Comparison of ENCODE assay signal across 8 cellular contexts in the genomic region with DNA sequence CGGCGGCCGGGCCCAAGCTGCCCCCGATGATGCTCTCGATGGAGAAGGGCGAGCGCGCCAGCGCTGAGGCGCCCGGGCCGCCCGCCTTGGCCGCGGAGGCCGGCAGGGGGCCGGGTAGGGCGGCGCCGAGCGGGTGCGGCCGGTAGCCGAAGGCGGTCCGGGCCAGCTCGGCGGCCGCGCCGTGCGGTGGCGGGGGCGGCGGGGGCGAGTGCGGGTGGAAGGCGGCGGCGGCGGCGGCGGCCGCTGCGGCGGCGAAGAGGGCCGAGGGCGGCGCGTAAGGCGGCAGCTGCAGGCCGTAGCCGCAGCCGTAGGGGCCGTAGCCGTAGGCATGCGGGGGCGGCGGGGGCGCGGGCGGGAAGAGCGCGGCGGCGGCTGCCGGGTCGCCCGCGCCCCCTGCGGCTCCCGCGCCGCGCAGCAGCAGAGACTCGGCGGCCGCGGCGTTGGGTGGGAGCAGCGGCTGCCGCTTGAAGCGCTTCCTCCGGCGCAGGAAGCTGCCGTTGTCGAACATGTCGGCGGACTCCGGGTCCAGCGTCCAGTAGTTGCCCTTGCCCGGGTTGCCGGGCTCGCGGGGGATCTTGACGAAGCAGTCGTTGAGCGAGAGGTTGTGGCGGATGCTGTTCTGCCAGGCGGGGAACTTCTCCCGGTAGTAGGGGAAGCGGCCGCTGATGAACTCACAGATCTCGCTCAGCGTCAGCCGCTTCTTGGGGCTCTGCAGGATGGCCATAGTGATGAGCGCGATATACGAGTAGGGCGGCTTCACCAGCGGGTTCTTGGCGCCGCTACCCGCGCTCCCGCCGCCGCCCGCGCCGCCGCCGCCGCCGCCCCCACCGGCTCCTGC. TPM values are rescaled to one million over a fixed set of nuclear protein-coding genes. Genes with fewer than 3 reads are reported as not detected.
A peak's percentile ranks its signal among the peaks of the same experiment; 100 is the strongest.
DNase-seq lines count a peak whose midpoint lies in the region; ATAC-seq and TF ChIP-seq lines count a peak whose summit lies in the region.

No MANE protein-coding gene starts in this region.

- H3K4me3 Mint-ChIP-seq in CD8-positive, alpha-beta T cell, result peak overlapping the region; percentile 86
- H3K4me3 Mint-ChIP-seq in activated naive CD8-positive, alpha-beta T cell treated with anti-CD3 and anti-CD28 coated beads for 36 hours, result peak overlapping the region; percentile 73

- no peak overlapping the region for H3K27ac Mint-ChIP-seq in CD8-positive, alpha-beta T cell
- peak overlapping the region; percentile 8 for H3K27ac Mint-ChIP-seq in activated naive CD8-positive, alpha-beta T cell treated with anti-CD3 and anti-CD28 coated beads for 36 hours

- peaks cover 3% of the 10 kb centered on the region for H3K9me3 ChIP-seq in CD8-positive, alpha-beta T cell (ENCODE audit: low read length)
- H3K9me3 ChIP-seq in GM23248 (ENCODE audit: low read depth), result no peaks in the 10 kb centered on the region
- no peaks in the 10 kb centered on the region for H3K9me3 ChIP-seq in OCI-LY1 (ENCODE audit: low read length)

- in situ Hi-C loops in GM23248 (cut with MboI), result loop anchor here (10.0 to 25.0 kb wide), 2 partner anchors 135 to 353 kb away; no protein-coding TSS in a partner anchor

- POLR2A ChIA-PET in CD8-positive, alpha-beta T cell (lab: Charles Lee), result interaction anchor here (0.9 to 1.1 kb wide), 2 partner anchors 51 to 60 kb away, joined by 3 read pairs; a partner anchor contains a TSS

- peaks cover 8% of the 10 kb centered on the region for H3K9me3 Mint-ChIP-seq in CD8-positive, alpha-beta T cell
- H3K9me3 Mint-ChIP-seq in activated naive CD8-positive, alpha-beta T cell treated with anti-CD3 and anti-CD28 coated beads for 36 hours, result peaks cover 2% of the 10 kb centered on the region

- H3K4me2 ChIP-seq in GM23248 (ENCODE audit: unreplicated experiment) (no peak overlapping the region), OCI-LY1 (ENCODE audit: low read length) (peak overlapping the region; percentile 62)

- H3K27ac ChIP-seq in CD8-positive, alpha-beta T cell (ENCODE audit: low read depth, low read length), result no peak overlapping the region
- H3K27ac ChIP-seq in GM23248 (peak overlapping the region; percentile 90), OCI-LY1 (ENCODE audit: low read depth, low read length, poor library complexity, severe bottlenecking) (no peak overlapping the region)

- intact Hi-C loops in CD8-positive, alpha-beta T cell (cut with DNase I, micrococcal nuclease), result loop anchor here (1.0 kb wide), 2 partner anchors 8 to 61 kb away; no protein-coding TSS in a partner anchor

- peaks cover 70% of the 10 kb centered on the region for H3K27me3 Mint-ChIP-seq in CD8-positive, alpha-beta T cell (ENCODE audit: low read depth)
- H3K27me3 Mint-ChIP-seq in activated naive CD8-positive, alpha-beta T cell treated with anti-CD3 and anti-CD28 coated beads for 36 hours, result peaks cover 89% of the 10 kb centered on the region

- no peaks in the 10 kb centered on the region for H3K36me3 ChIP-seq in CD8-positive, alpha-beta T cell (ENCODE audit: insufficient read depth, low read length)
- H3K36me3 ChIP-seq in GM23248 (ENCODE audit: low read depth), result peaks cover 29% of the 10 kb centered on the region
- no peaks in the 10 kb centered on the region for H3K36me3 ChIP-seq in OCI-LY1 (ENCODE audit: insufficient read depth, low read length)

- peaks cover 19% of the 10 kb centered on the region for H3K4me1 Mint-ChIP-seq in CD8-positive, alpha-beta T cell (ENCODE audit: low read depth)
- peaks cover 17% of the 10 kb centered on the region for H3K4me1 Mint-ChIP-seq in activated naive CD8-positive, alpha-beta T cell treated with anti-CD3 and anti-CD28 coated beads for 36 hours

- no peak overlapping the region for H2AFZ ChIP-seq in GM23248
- no peak overlapping the region for H2AFZ ChIP-seq in OCI-LY1 (ENCODE audit: low read length)

- H3K27me3 ChIP-seq in CD8-positive, alpha-beta T cell (ENCODE audit: insufficient read depth, low read length), result peaks cover 82% of the 10 kb centered on the region
- H3K27me3 ChIP-seq in GM23248 (replicated peaks; ENCODE audit: insufficient read depth) (no peaks in the 10 kb centered on the region), OCI-LY1 (ENCODE audit: insufficient read depth, low read length) (no peaks in the 10 kb centered on the region)

- CTCF ChIA-PET in CD8-positive, alpha-beta T cell (lab: Charles Lee), result interaction anchor here (1.2 to 5.3 kb wide), 3 partner anchors 9 to 244 kb away, joined by 3 to 42 read pairs (median 6); no protein-coding TSS in a partner anchor

- H3K9me2 ChIP-seq in GM23248 (ENCODE audit: insufficient read depth), result no peaks in the 10 kb centered on the region
- H3K9me2 ChIP-seq in OCI-LY1 (ENCODE audit: low read depth, low read length), result no peaks in the 10 kb centered on the region

- H4K20me1 ChIP-seq in GM23248 (ENCODE audit: insufficient read depth), result no peaks in the 10 kb centered on the region
- no peaks in the 10 kb centered on the region for H4K20me1 ChIP-seq in OCI-LY1 (ENCODE audit: insufficient read depth, low read length)

- no peak overlapping the region for H3K4me3 ChIP-seq in CD8-positive, alpha-beta T cell (ENCODE audit: low read depth, low read length)
- H3K4me3 ChIP-seq in GM23248, result peak overlapping the region; percentile 91
- H3K4me3 ChIP-seq in OCI-LY1 (ENCODE audit: low read depth, low read length, poor library complexity, severe bottlenecking), result peak overlapping the region; percentile 57
- peak overlapping the region; percentile 17 for H3K4me3 ChIP-seq in iPS-11a (ENCODE audit: low read depth, low read length)

- peak overlapping the region; percentile 94 for H3K9ac ChIP-seq in GM23248
- no peak overlapping the region for H3K9ac ChIP-seq in OCI-LY1 (ENCODE audit: low read length)

- H3F3A ChIP-seq in GM23248 (ENCODE audit: insufficient read depth) (peaks cover 33% of the 10 kb centered on the region), OCI-LY1 (ENCODE audit: insufficient read depth, low read length) (no peaks in the 10 kb centered on the region)

- DNase-seq in CD8-positive, alpha-beta T cell, result peak in 6 of 7 experiments; percentile 13 to 74 (median 42)
- DNase-seq in GM23248, result peak; percentile 88
- peak; percentile 40 for DNase-seq in activated naive CD8-positive, alpha-beta T cell treated with anti-CD3 and anti-CD28 coated beads for 36 hours
- DNase-seq in stimulated activated CD4-positive, alpha-beta T cell treated with anti-CD3 and anti-CD28 coated beads, Interleukin-2, amount 100 ng/mL, for 4 hours (ENCODE audit: low read depth), result peak; percentile 23
- no peak for DNase-seq in superior temporal gyrus (ENCODE audit: extremely low spot score)

- H3K79me2 ChIP-seq in GM23248 (ENCODE audit: insufficient read depth) (peaks cover 53% of the 10 kb centered on the region), OCI-LY1 (ENCODE audit: insufficient read depth, low read length) (no peaks in the 10 kb centered on the region)

- no peak for TF ChIP-seq CTCF in CD8-positive, alpha-beta T cell (IDR thresholded peaks at IDR 0.05)
- no peak for TF ChIP-seq CTCF in OCI-LY1 (IDR thresholded peaks at IDR 0.05; ENCODE audit: low read length)

- no peaks in the 10 kb centered on the region for H3K36me3 Mint-ChIP-seq in CD8-positive, alpha-beta T cell
- H3K36me3 Mint-ChIP-seq in activated naive CD8-positive, alpha-beta T cell treated with anti-CD3 and anti-CD28 coated beads for 36 hours, result peaks cover 2% of the 10 kb centered on the region

- H3K4me1 ChIP-seq in CD8-positive, alpha-beta T cell (ENCODE audit: insufficient read depth, low read length), result peaks cover 19% of the 10 kb centered on the region
- H3K4me1 ChIP-seq in GM23248 (ENCODE audit: insufficient read depth) (peaks cover 16% of the 10 kb centered on the region), OCI-LY1 (ENCODE audit: insufficient read depth, low read length, severe bottlenecking) (peaks cover 9% of the 10 kb centered on the region)

- WGBS in GM23248 (ENCODE audit: low coverage in 1 of 2, low lambda C conversion rate in 2 of 2, missing lambda C conversion rate in 2 of 2), 2 experiments, result 0 to 2% methylated on average over 50 to 87 of the region's 127 CpGs

- ATAC-seq in CD8-positive, alpha-beta T cell, result peak; percentile 58
- no peak for ATAC-seq in GM18858 (IDR thresholded peaks at IDR 0.05; ENCODE audit: unreplicated experiment)

RNA-seq across cellular contexts. Expression of a gene that starts 1.1 kb away (rescaled TPM):
- total RNA-seq in CD8-positive, alpha-beta T cell, result under 1 TPM in 1 of 2 experiments, not detected in 1; 0.35 TPM
- total RNA-seq in GM23248 (2014; rRNA removed; shearing (Covaris generic)), result 50.0 and 53.9 TPM in 2 replicates
- 8.0 and 8.5 TPM in 2 replicates for polyA plus RNA-seq in GM23248 (2016; fragmentation: Nextera tagmentation; extraction: Ambion mirVana)
- under 1 TPM; 0.45 to 0.58 TPM for total RNA-seq in activated naive CD8-positive, alpha-beta T cell treated with anti-CD3 and anti-CD28 coated beads for 36 hours

RNA-seq across cellular contexts. Expression of a gene that starts 50.8 kb away (rescaled TPM):
- total RNA-seq in CD8-positive, alpha-beta T cell, result 100 to 1,000 TPM; 808 to 815 TPM
- 162 and 249 TPM in 2 replicates for total RNA-seq in GM23248 (2014; rRNA removed; shearing (Covaris generic))
- 595 and 602 TPM in 2 replicates for polyA plus RNA-seq in GM23248 (2016; fragmentation: Nextera tagmentation; extraction: Ambion mirVana)
- total RNA-seq in activated naive CD8-positive, alpha-beta T cell treated with anti-CD3 and anti-CD28 coated beads for 36 hours, result 1,000 to 10,000 TPM; 1,092 to 1,163 TPM

Comparison
In these comparisons a context has a peak if more than half of its experiments do, and no peak if none do; other contexts are left out.
1. RNA of a gene that starts 1.1 kb away (total RNA-seq): 50.0 to 53.9 TPM in GM23248; 0.45 to 0.58 TPM in activated naive CD8-positive, alpha-beta T cell treated with anti-CD3 and anti-CD28 coated beads for 36 hours and 0.35 TPM in CD8-positive, alpha-beta T cell; every median in the first group is over 10 times any median in the second.